In the genomic region with DNA sequence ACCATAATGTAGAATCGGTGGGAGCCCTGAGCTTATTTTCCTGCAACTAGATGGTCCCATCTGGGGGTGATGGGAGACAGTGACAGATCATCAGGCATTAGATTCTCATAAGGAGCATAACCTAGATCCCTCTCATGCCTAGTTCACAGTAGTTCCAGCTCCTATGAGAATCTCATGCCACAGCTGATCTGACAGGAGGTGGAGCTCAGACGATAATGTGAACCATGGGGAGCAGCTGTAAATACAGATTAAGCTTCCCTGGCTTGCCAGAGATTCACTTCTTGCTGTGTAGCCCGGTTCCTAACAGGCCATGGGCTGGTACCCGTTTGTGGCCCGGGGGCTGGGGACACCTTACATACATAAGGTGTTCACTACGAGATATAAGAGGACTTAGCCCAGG, we compare ENCODE assay signal across 1 cellular context.
TF ChIP-seq lines count a peak whose summit lies in the region.

No MANE protein-coding gene starts in this region.

TF ChIP-seq in SK-N-SH, 30 proteins besides CTCF, POLR2A, EP300 and RAD21 (continued from another document):
- TF ChIP-seq, protein P1, sequence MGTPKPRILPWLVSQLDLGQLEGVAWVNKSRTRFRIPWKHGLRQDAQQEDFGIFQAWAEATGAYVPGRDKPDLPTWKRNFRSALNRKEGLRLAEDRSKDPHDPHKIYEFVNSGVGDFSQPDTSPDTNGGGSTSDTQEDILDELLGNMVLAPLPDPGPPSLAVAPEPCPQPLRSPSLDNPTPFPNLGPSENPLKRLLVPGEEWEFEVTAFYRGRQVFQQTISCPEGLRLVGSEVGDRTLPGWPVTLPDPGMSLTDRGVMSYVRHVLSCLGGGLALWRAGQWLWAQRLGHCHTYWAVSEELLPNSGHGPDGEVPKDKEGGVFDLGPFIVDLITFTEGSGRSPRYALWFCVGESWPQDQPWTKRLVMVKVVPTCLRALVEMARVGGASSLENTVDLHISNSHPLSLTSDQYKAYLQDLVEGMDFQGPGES (IDR thresholded peaks at IDR 0.05; ENCODE audit: low read depth, low read length): no peak
- TF ChIP-seq NFIC (IDR thresholded peaks at IDR 0.05; ENCODE audit: borderline replicate concordance) (no peak), ELF1 (IDR thresholded peaks at IDR 0.05) (no peak), NRF1 (IDR thresholded peaks at IDR 0.05; ENCODE audit: low read depth, low read length) (no peak), RCOR1 (IDR thresholded peaks at IDR 0.05; ENCODE audit: low read length) (no peak), RXRA (IDR thresholded peaks at IDR 0.05; ENCODE audit: borderline replicate concordance, low read depth) (no peak), TEAD4 (IDR thresholded peaks at IDR 0.05; ENCODE audit: borderline replicate concordance, insufficient read depth) (no peak), MEF2A (IDR thresholded peaks at IDR 0.05; ENCODE audit: borderline replicate concordance, low read depth) (no peak), YY1 (IDR thresholded peaks at IDR 0.05; ENCODE audit: low read depth) (no peak), MXI1 (IDR thresholded peaks at IDR 0.05; ENCODE audit: low read depth, low read length) (no peak), SIN3A (IDR thresholded peaks at IDR 0.05; ENCODE audit: borderline replicate concordance, low read depth, low read length) (no peak)
- TF ChIP-seq, protein P2, sequence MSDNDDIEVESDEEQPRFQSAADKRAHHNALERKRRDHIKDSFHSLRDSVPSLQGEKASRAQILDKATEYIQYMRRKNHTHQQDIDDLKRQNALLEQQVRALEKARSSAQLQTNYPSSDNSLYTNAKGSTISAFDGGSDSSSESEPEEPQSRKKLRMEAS (IDR thresholded peaks at IDR 0.05; ENCODE audit: low read depth): no peak
- TF ChIP-seq, protein P3, sequence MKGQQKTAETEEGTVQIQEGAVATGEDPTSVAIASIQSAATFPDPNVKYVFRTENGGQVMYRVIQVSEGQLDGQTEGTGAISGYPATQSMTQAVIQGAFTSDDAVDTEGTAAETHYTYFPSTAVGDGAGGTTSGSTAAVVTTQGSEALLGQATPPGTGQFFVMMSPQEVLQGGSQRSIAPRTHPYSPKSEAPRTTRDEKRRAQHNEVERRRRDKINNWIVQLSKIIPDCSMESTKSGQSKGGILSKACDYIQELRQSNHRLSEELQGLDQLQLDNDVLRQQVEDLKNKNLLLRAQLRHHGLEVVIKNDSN (IDR thresholded peaks at IDR 0.05; ENCODE audit: borderline replicate concordance, low read depth): no peak
TF ChIP-seq in SK-N-SH: peak in this region for 0.
